30 cellular contexts compared by ENCODE assay signal in genomic region chr5:54746777-54747398, GRCh38.
"Had no signal": no experiment of that assay in that cellular context is flagged by ENCODE, and none has a peak within 500 bp of the region (broad histone marks: within the 10 kb centered on the region; RNA-seq: fewer than 3 reads in every experiment).

No MANE protein-coding gene starts in this region.

- FAIRE-seq: islet of Langerhans, kidney had no signal

- H3K27me3 ChIP-seq: left lung, neural progenitor cell, neutrophil, right atrium auricular region, stomach, testis, thyroid gland, upper lobe of right lung, uterus had no signal

- H2AFZ ChIP-seq: neural progenitor cell had no signal

- H3K36me3 ChIP-seq: left lung, lower lobe of right lung, neural progenitor cell, neutrophil, right atrium auricular region, stomach, thyroid gland, upper lobe of right lung, uterus had no signal

- DNase-seq: hypothalamus; immature natural killer cell; kidney; left colon; left lung; lower lobe of right lung; mammary epithelial cell; mesendoderm; naive B cell; natural killer cell; nephron progenitor cell; occipital lobe; stimulated activated CD4-positive, alpha-beta T cell treated with anti-CD3 and anti-CD28 coated beads, Interleukin-12 subunit alpha, Interleukin-12 subunit beta, amount 100 ng/mL, for 4 hours; stimulated activated CD4-positive, alpha-beta T cell treated with anti-CD3 and anti-CD28 coated beads, Interleukin-15, amount 100 ng/mL, for 24 hours; stimulated activated CD4-positive, alpha-beta T cell treated with anti-CD3 and anti-CD28 coated beads, Interleukin-2, amount 100 ng/mL, for 24 hours; stimulated activated CD4-positive, alpha-beta T cell treated with anti-CD3 and anti-CD28 coated beads, Interleukin-4, amount 100 ng/mL, for 1 hour; stimulated activated naive B cell treated with anti-CD40 and anti-IgM and Interleukin-4, amounts not matched to agents 10 μg/mL and 1 μg/mL and 100 μg/mL, for 72 hours; stimulated activated naive CD8-positive, alpha-beta T cell treated with anti-CD3 and anti-CD28 coated beads, Interleukin-15, Interleukin-2, amounts not matched to agents 100 U/mL and 50 U/mL, for 24 hours; stomach; testis; thyroid gland; trophoblast cell; upper lobe of right lung; uterus had no signal

- H3K9ac ChIP-seq: neural progenitor cell had no signal

- H3K4me3 ChIP-seq: left lung, lower lobe of right lung, neural progenitor cell, right atrium auricular region, skin epidermis, stomach, testis, thyroid gland, upper lobe of right lung, uterus had no signal

- ATAC-seq: left colon; left lung; lower lobe of right lung; natural killer cell; sciatic nerve; stimulated activated naive B cell treated with anti-CD40 and anti-IgM and Interleukin-4, amounts not matched to agents 10 μg/mL and 1 μg/mL and 100 μg/mL, for 72 hours; stimulated activated naive CD8-positive, alpha-beta T cell treated with anti-CD3 and anti-CD28 coated beads, Interleukin-15, Interleukin-2, amounts not matched to agents 100 U/mL and 50 U/mL, for 24 hours; upper lobe of right lung had no signal

- H3K9me3 ChIP-seq: left lung, lower lobe of right lung, neutrophil, right atrium auricular region, stomach, testis, thyroid gland, upper lobe of right lung, uterus had no signal

- H3K27ac ChIP-seq: left lung, lower lobe of right lung, neural progenitor cell, neutrophil, right atrium auricular region, skin epidermis, stomach, testis, thyroid gland, upper lobe of right lung, uterus had no signal

- H3K4me2 ChIP-seq: neural progenitor cell had no signal

- H3K4me1 ChIP-seq: uterus had no signal
